ENCODE assay signal across 1 cellular context in the genomic region with DNA sequence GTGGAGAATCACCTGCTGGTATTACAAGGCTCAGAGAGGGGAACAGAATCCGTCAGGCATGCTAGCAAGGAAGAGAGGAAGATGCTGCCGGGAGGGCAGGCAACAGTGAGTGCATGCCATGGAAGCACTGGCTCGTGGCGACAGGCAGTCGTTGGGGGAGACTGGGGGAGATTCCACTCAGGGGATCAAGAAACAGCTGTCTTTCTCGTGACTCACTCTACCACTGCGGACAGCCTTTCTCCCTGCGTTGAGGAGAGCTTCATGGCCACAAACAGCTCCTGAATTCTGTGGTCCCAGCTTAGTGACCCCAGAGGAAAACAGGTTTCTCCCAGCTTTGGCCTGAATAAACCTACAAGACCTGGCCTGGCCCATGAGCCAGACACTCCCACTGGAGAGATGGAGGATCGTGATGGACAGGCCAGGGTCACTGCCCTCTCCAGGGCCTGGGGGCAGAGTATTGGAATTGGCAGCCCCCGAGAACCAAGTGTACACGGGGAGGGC.
TF ChIP-seq lines count a peak whose summit lies in the region.

No MANE protein-coding gene starts in this region.

TF ChIP-seq in IMR-90, 13 proteins besides CTCF, POLR2A, EP300 and RAD21:
- TF ChIP-seq, protein P1, sequence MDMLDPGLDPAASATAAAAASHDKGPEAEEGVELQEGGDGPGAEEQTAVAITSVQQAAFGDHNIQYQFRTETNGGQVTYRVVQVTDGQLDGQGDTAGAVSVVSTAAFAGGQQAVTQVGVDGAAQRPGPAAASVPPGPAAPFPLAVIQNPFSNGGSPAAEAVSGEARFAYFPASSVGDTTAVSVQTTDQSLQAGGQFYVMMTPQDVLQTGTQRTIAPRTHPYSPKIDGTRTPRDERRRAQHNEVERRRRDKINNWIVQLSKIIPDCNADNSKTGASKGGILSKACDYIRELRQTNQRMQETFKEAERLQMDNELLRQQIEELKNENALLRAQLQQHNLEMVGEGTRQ (IDR thresholded peaks at IDR 0.05; ENCODE audit: low read depth, low read length): no peak
- TF ChIP-seq NFE2L2 (IDR thresholded peaks at IDR 0.05; ENCODE audit: low read depth, low read length) (no peak), BHLHE40 (IDR thresholded peaks at IDR 0.05; ENCODE audit: low read depth, low read length) (no peak), MXI1 (IDR thresholded peaks at IDR 0.05; ENCODE audit: borderline replicate concordance, low read depth, low read length) (no peak), RFX5 (IDR thresholded peaks at IDR 0.05; ENCODE audit: low read depth, low read length) (no peak), CEBPB (IDR thresholded peaks at IDR 0.05; ENCODE audit: low read depth, low read length) (no peak), RCOR1 (IDR thresholded peaks at IDR 0.05; ENCODE audit: insufficient replicate concordance, low read length) (no peak), MAZ (IDR thresholded peaks at IDR 0.05; ENCODE audit: borderline replicate concordance, low read depth, low read length) (no peak), CHD1 (IDR thresholded peaks at IDR 0.05; ENCODE audit: low read depth, low read length) (no peak), FOS (IDR thresholded peaks at IDR 0.05; ENCODE audit: low read depth, low read length) (no peak), MAFK (IDR thresholded peaks at IDR 0.05; ENCODE audit: low read depth, low read length) (no peak), SMC3 (IDR thresholded peaks at IDR 0.05; ENCODE audit: low read depth, low read length) (no peak)
- TF ChIP-seq, protein P2, sequence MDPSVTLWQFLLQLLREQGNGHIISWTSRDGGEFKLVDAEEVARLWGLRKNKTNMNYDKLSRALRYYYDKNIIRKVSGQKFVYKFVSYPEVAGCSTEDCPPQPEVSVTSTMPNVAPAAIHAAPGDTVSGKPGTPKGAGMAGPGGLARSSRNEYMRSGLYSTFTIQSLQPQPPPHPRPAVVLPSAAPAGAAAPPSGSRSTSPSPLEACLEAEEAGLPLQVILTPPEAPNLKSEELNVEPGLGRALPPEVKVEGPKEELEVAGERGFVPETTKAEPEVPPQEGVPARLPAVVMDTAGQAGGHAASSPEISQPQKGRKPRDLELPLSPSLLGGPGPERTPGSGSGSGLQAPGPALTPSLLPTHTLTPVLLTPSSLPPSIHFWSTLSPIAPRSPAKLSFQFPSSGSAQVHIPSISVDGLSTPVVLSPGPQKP (IDR thresholded peaks at IDR 0.05; ENCODE audit: borderline replicate concordance, low read depth, low read length): no peak
